In the genomic region with DNA sequence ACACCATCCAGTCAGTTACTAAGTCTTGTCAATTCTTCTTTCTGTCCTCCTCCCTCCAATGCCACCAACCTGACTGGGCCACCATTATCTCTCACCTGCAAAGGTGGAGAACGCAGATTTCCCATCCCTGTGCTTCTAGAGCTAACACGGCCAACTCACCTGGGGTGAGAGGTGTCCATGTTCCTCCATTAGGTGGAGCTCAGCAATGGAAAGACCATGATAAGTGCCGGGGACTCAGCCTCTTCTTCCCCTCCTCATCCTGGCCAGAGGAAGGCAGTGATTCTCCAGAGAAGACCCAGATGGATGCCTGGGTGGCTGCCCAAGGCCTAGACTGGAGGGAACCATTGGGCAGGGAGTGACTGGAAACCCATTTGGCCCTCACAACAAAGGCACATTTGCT, we compare ENCODE assay signal across 1 cellular context.
TF ChIP-seq lines count a peak whose summit lies in the region.

No MANE protein-coding gene starts in this region.

TF ChIP-seq in K562, 482 proteins besides CTCF, POLR2A, EP300 and RAD21 (continued from another document):
- no peak for TF ChIP-seq PATZ1 (CRISPR knock-in tag; IDR thresholded peaks at IDR 0.05; ENCODE audit: borderline replicate concordance)
